10 cellular contexts compared by ENCODE assay signal in genomic region chr11:724733-725386, GRCh38. TPM values are rescaled to one million over a fixed set of nuclear protein-coding genes. Genes with fewer than 3 reads are reported as not detected.
A peak's percentile ranks its signal among the peaks of the same experiment; 100 is the strongest.
DNase-seq lines count a peak whose midpoint lies in the region; ATAC-seq and TF ChIP-seq lines count a peak whose summit lies in the region.
"Had no signal": no experiment of that assay in that cellular context is flagged by ENCODE, and none has a peak within 500 bp of the region (broad histone marks: within the 10 kb centered on the region; RNA-seq: fewer than 3 reads in every experiment).

No MANE protein-coding gene starts in this region.

- no peak overlapping the region for H3K27ac Mint-ChIP-seq in activated CD4-positive, alpha-beta memory T cell treated with anti-CD3 and anti-CD28 coated beads, Interleukin-2, amount 10 ng/mL, durations not matched to agents 7 days and 5 days
- H3K27ac Mint-ChIP-seq in memory B cell (no peak overlapping the region), osteocyte (ENCODE audit: unreplicated experiment) (no peak overlapping the region)

- H3K27me3 Mint-ChIP-seq in activated CD4-positive, alpha-beta memory T cell treated with anti-CD3 and anti-CD28 coated beads, Interleukin-2, amount 10 ng/mL, durations not matched to agents 7 days and 5 days, result peaks cover 20% of the 10 kb centered on the region
- peaks cover 3% of the 10 kb centered on the region for H3K27me3 Mint-ChIP-seq in memory B cell
- no peaks in the 10 kb centered on the region for H3K27me3 Mint-ChIP-seq in osteocyte (ENCODE audit: unreplicated experiment)

- H3K9me3 Mint-ChIP-seq in activated CD4-positive, alpha-beta memory T cell treated with anti-CD3 and anti-CD28 coated beads, Interleukin-2, amount 10 ng/mL, durations not matched to agents 7 days and 5 days, result no peaks in the 10 kb centered on the region
- H3K9me3 Mint-ChIP-seq in memory B cell, result no peaks in the 10 kb centered on the region
- H3K9me3 Mint-ChIP-seq in osteocyte (ENCODE audit: unreplicated experiment), result no peaks in the 10 kb centered on the region

- H3K4me2 ChIP-seq in BLaER1, result peak overlapping the region; percentile 88

- ATAC-seq in memory B cell (ENCODE audit: low read depth), result no peak

- H3K4me1 ChIP-seq in BLaER1, result peaks cover 74% of the 10 kb centered on the region

- H3K4me3 Mint-ChIP-seq in activated CD4-positive, alpha-beta memory T cell treated with anti-CD3 and anti-CD28 coated beads, Interleukin-2, amount 10 ng/mL, durations not matched to agents 7 days and 5 days, result peak overlapping the region; percentile 64
- H3K4me3 Mint-ChIP-seq in memory B cell (peak overlapping the region; percentile 81), osteocyte (ENCODE audit: unreplicated experiment) (no peak overlapping the region)

- peaks cover 62% of the 10 kb centered on the region for H3K27me3 ChIP-seq in BLaER1

- H3K4me3 ChIP-seq in BLaER1, result no peak overlapping the region
- H3K4me3 ChIP-seq: GM23248 had no signal

- DNase-seq in D341Med (ENCODE audit: low spot score), result peak; percentile 32
- no peak for DNase-seq in activated CD4-positive, alpha-beta memory T cell treated with anti-CD3 and anti-CD28 coated beads, Interleukin-2, amount 10 ng/mL, durations not matched to agents 7 days and 5 days
- peak in 1 of 2 donors; percentile 22 for DNase-seq in memory B cell (ENCODE audit: low spot score in 2 of 2)
- no peak for DNase-seq in SIG-M5 (lab: John Stamatoyannopoulos, UW)
- DNase-seq in osteocyte (ENCODE audit: extremely low spot score, unreplicated experiment), result no peak
- no peak for DNase-seq in RPMI8226
- DNase-seq: GM23248, sigmoid colon, WERI-Rb-1 had no signal

- peaks cover 17% of the 10 kb centered on the region for H4K20me1 ChIP-seq in BLaER1

- H3K27ac ChIP-seq in BLaER1, result no peak overlapping the region
- H3K27ac ChIP-seq: GM23248, sigmoid colon, WERI-Rb-1 had no signal

- no peaks in the 10 kb centered on the region for H3K36me3 Mint-ChIP-seq in activated CD4-positive, alpha-beta memory T cell treated with anti-CD3 and anti-CD28 coated beads, Interleukin-2, amount 10 ng/mL, durations not matched to agents 7 days and 5 days (ENCODE audit: low read depth)
- H3K36me3 Mint-ChIP-seq in memory B cell, result no peaks in the 10 kb centered on the region
- H3K36me3 Mint-ChIP-seq in osteocyte (ENCODE audit: unreplicated experiment), result no peaks in the 10 kb centered on the region

- TF ChIP-seq CTCF in osteocyte (IDR thresholded peaks at IDR 0.05), result no peak

- H3K9me3 ChIP-seq in BLaER1, result no peaks in the 10 kb centered on the region
- H3K9me3 ChIP-seq: sigmoid colon had no signal

- H3K9ac ChIP-seq in BLaER1, result no peak overlapping the region
- H3K9ac ChIP-seq: GM23248 had no signal

- H3K36me3 ChIP-seq in BLaER1, result no peaks in the 10 kb centered on the region
- H3K36me3 ChIP-seq: sigmoid colon, WERI-Rb-1 had no signal

- POLR2A ChIA-PET in activated CD4-positive, alpha-beta memory T cell treated with anti-CD3 and anti-CD28 coated beads, Interleukin-2, amount 10 ng/mL, durations not matched to agents 7 days and 5 days (lab: Charles Lee), result interaction anchor here (1.0 to 3.9 kb wide), 8 partner anchors 23 to 218 kb away, joined by 3 to 28 read pairs (median 6); partner anchors contain the start of genes DEAF1, GATD1, HRAS and IRF7

- CTCF ChIA-PET in activated CD4-positive, alpha-beta memory T cell treated with anti-CD3 and anti-CD28 coated beads, Interleukin-2, amount 10 ng/mL, durations not matched to agents 7 days and 5 days (lab: Charles Lee), result interaction anchor here (1.2 to 4.2 kb wide), 12 partner anchors 9 to 170 kb away, joined by 3 to 34 read pairs (median 6); partner anchors contain the start of genes DEAF1, TALDO1 and TMEM80

- H3K4me1 Mint-ChIP-seq in activated CD4-positive, alpha-beta memory T cell treated with anti-CD3 and anti-CD28 coated beads, Interleukin-2, amount 10 ng/mL, durations not matched to agents 7 days and 5 days, result peaks cover 27% of the 10 kb centered on the region
- H3K4me1 Mint-ChIP-seq in memory B cell (peaks cover 14% of the 10 kb centered on the region), osteocyte (ENCODE audit: unreplicated experiment) (peaks cover 20% of the 10 kb centered on the region)

RNA-seq across cellular contexts. Expression of gene EPS8L2, which starts 18.8 kb away (rescaled TPM):
- 10 to 100 TPM; 16.2 to 19.4 TPM for total RNA-seq in activated CD4-positive, alpha-beta memory T cell treated with anti-CD3 and anti-CD28 coated beads, Interleukin-2, amount 10 ng/mL, durations not matched to agents 7 days and 5 days
- 32.4 and 39.3 TPM in 2 replicates for total RNA-seq in osteocyte

RNA-seq across cellular contexts. Expression of gene TALDO1, which starts 22.4 kb away (rescaled TPM):
- 100 to 1,000 TPM; 215 to 224 TPM for total RNA-seq in activated CD4-positive, alpha-beta memory T cell treated with anti-CD3 and anti-CD28 coated beads, Interleukin-2, amount 10 ng/mL, durations not matched to agents 7 days and 5 days
- 156 and 171 TPM in 2 replicates for total RNA-seq in osteocyte

RNA-seq across cellular contexts. Expression of gene TMEM80, which starts 29.2 kb away (rescaled TPM):
- total RNA-seq in activated CD4-positive, alpha-beta memory T cell treated with anti-CD3 and anti-CD28 coated beads, Interleukin-2, amount 10 ng/mL, durations not matched to agents 7 days and 5 days, result 10 to 100 TPM; 22.6 to 25.3 TPM
- total RNA-seq in osteocyte, result 43.9 and 45.2 TPM in 2 replicates

RNA-seq across cellular contexts. Expression of gene DEAF1, which starts 29.8 kb away (rescaled TPM):
- 10 to 100 TPM; 33.0 to 34.2 TPM for total RNA-seq in activated CD4-positive, alpha-beta memory T cell treated with anti-CD3 and anti-CD28 coated beads, Interleukin-2, amount 10 ng/mL, durations not matched to agents 7 days and 5 days
- total RNA-seq in osteocyte, result 113 and 121 TPM in 2 replicates

RNA-seq across cellular contexts. Expression of gene GATD1, which starts 52.4 kb away (rescaled TPM):
- 10 to 100 TPM; 48.6 to 52.9 TPM for total RNA-seq in activated CD4-positive, alpha-beta memory T cell treated with anti-CD3 and anti-CD28 coated beads, Interleukin-2, amount 10 ng/mL, durations not matched to agents 7 days and 5 days
- 79.1 and 84.4 TPM in 2 replicates for total RNA-seq in osteocyte
